2 cellular contexts compared by ENCODE assay signal in genomic region chr9:135644631-135645218, GRCh38.
TF ChIP-seq lines count a peak whose summit lies in the region.

No MANE protein-coding gene starts in this region.

TF ChIP-seq in HEK293, 187 proteins besides CTCF, POLR2A, EP300 and RAD21 (continues in another document):
- TF ChIP-seq REST (tag by site-specific recombination; IDR thresholded peaks at IDR 0.05) = no peak
- no peak for TF ChIP-seq ZNF600 (tag by site-specific recombination; IDR thresholded peaks at IDR 0.05)
- TF ChIP-seq ZNF830 (tag by site-specific recombination; IDR thresholded peaks at IDR 0.05; ENCODE audit: low read depth) = no peak
- TF ChIP-seq ZBTB44 (tag by site-specific recombination; IDR thresholded peaks at IDR 0.05) = no peak
- TF ChIP-seq ZNF121 (tag by site-specific recombination; IDR thresholded peaks at IDR 0.05) = no peak
- no peak for TF ChIP-seq ZNF157 (tag by site-specific recombination; IDR thresholded peaks at IDR 0.05)
- TF ChIP-seq SP2 (tag by site-specific recombination; IDR thresholded peaks at IDR 0.05) = no peak
- TF ChIP-seq GLI2 (tag by site-specific recombination; IDR thresholded peaks at IDR 0.05; ENCODE audit: borderline replicate concordance, low read depth) = no peak
- TF ChIP-seq TRIM28 (IDR thresholded peaks at IDR 0.05; ENCODE audit: borderline replicate concordance, low read length) = peak; percentile 99
- TF ChIP-seq ZNF19 (tag by site-specific recombination; IDR thresholded peaks at IDR 0.05; ENCODE audit: low read depth) = no peak
- TF ChIP-seq ZNF391 (tag by site-specific recombination; IDR thresholded peaks at IDR 0.05; ENCODE audit: borderline replicate concordance, low read depth) = no peak
- TF ChIP-seq ZNF23 (tag by site-specific recombination; IDR thresholded peaks at IDR 0.05; ENCODE audit: borderline replicate concordance) = no peak
- TF ChIP-seq ZNF112 (tag by site-specific recombination; IDR thresholded peaks at IDR 0.05) = no peak
- TF ChIP-seq WT1 (tag by site-specific recombination; IDR thresholded peaks at IDR 0.05) = no peak
- TF ChIP-seq ZNF768 (tag by site-specific recombination; IDR thresholded peaks at IDR 0.05) = no peak
- TF ChIP-seq ZSCAN23 (tag by site-specific recombination; IDR thresholded peaks at IDR 0.05) = no peak
- peak; percentile 38; the same call in 1 of the 2 replicates for TF ChIP-seq ZNF518A (tag by site-specific recombination; conservative IDR thresholded peaks at IDR 0.05; ENCODE audit: low read depth)
- TF ChIP-seq KLF17 (tag by site-specific recombination; IDR thresholded peaks at IDR 0.05) = 0 out of 2 replicates have a peak, but pooled peaks have one; percentile 29

TF ChIP-seq in GM12878, 131 proteins besides CTCF, POLR2A, EP300 and RAD21:
- TF ChIP-seq CBX5 (IDR thresholded peaks at IDR 0.05; ENCODE audit: low read depth) (0 out of 2 replicates have a peak, but pooled peaks have one; percentile 45), TCF12 (IDR thresholded peaks at IDR 0.05; ENCODE audit: low read depth, low read length) (no peak)
